Comparison of ENCODE assay signal across 9 cellular contexts in the genomic region with DNA sequence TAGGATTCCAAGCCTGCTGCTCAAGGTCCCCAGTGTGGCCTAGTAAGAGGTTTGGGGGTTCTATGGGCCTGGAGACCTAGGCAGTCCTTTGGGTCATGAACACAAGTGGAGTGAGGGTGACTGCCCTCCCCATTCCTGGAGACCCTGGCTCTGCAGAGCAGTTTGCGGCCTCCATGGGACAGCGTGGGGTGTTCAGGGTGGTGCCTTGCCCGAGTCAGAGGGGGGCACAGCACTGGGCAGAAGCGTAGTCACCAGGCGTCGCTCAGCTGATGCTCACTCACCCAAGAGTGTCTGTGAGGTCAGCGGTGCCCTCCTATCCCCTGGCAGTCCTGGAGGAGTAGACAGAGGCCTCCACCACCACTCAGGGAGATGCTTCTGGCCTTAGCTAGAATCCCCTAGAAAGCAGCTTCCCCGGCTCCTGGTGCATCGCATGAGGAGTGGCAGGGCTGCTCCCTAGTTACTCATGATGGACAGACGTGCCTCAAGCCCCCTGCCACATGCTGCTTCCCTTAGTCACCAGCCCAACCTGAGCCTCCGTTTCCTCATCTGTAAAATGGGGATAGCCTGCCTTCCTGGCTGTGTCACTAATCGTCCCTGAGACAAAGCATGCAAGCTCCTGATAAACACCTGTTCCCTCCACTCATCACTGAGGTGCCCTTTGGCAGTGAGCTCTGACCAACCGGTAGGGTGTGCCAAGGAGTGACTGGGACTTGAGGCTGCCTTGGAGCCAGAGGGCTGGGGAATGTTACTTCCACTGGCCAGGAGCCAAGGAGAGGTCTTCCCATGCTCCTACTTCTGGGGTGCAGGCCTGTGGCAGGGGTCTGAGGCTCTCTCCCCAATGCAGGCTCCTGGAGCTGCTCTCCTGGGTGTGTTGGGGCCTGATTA. TPM values are rescaled to one million over a fixed set of nuclear protein-coding genes. Genes with fewer than 3 reads are reported as not detected.
"Had no signal": no experiment of that assay in that cellular context is flagged by ENCODE, and none has a peak within 500 bp of the region (broad histone marks: within the 10 kb centered on the region; RNA-seq: fewer than 3 reads in every experiment).

No MANE protein-coding gene starts in this region.

RNA-seq across cellular contexts. Expression of gene SYNPO2L, which starts 8.6 kb away (rescaled TPM):
- total RNA-seq: cerebellum; esophagus muscularis mucosa; frontal cortex; glomerular endothelial cell; lower leg skin; mammary epithelial cell; naive thymus-derived CD8-positive, alpha-beta T cell; osteocyte; renal cortical epithelial cell had no signal
- polyA plus RNA-seq: mammary epithelial cell; naive thymus-derived CD8-positive, alpha-beta T cell had no signal

RNA-seq across cellular contexts. Expression of gene MYOZ1, which starts 23.1 kb away (rescaled TPM):
- total RNA-seq: glomerular endothelial cell; naive thymus-derived CD8-positive, alpha-beta T cell had no signal
- polyA plus RNA-seq: mammary epithelial cell; naive thymus-derived CD8-positive, alpha-beta T cell had no signal
